In genomic region chr6:53956068-53956711, GRCh38 we compare ENCODE assay signal across 8 cellular contexts.
DNase-seq lines count a peak whose midpoint lies in the region; ATAC-seq, FAIRE-seq and TF ChIP-seq lines count a peak whose summit lies in the region.

No MANE protein-coding gene starts in this region.

- no peaks in the 10 kb centered on the region for H3K27me3 ChIP-seq in pancreas

- no peak overlapping the region for H3K4me3 ChIP-seq in WI38 (ENCODE audit: low read depth, low read length)
- H3K4me3 ChIP-seq in pancreas: no peak overlapping the region

- intact Hi-C loops in pancreas (cut with DNase I): loop anchor here in 1 of 3 donors (10.0 kb wide), 1 partner anchor 231 kb away; no protein-coding TSS in a partner anchor

- TF ChIP-seq CTCF in WI38 (IDR thresholded peaks at IDR 0.05; ENCODE audit: low read depth, low read length) (peak; percentile 80), pancreas (IDR thresholded peaks at IDR 0.05) (peak in 3 of 4 donors; percentile 22 to 67 (median 25))

- peaks cover 7% of the 10 kb centered on the region for H3K27me3 Mint-ChIP-seq in activated T-cell treated with anti-CD3 and anti-CD28 coated beads, Interleukin-2, amount 50 U/mL, for 72 hours (ENCODE audit: low read depth)

- no peaks in the 10 kb centered on the region for H3K36me3 Mint-ChIP-seq in activated T-cell treated with anti-CD3 and anti-CD28 coated beads, Interleukin-2, amount 50 U/mL, for 72 hours (ENCODE audit: insufficient read depth in 2 of 2)

- no peaks in the 10 kb centered on the region for H3K36me3 ChIP-seq in pancreas

- no peak overlapping the region for H3K27ac Mint-ChIP-seq in activated T-cell treated with anti-CD3 and anti-CD28 coated beads, Interleukin-2, amount 50 U/mL, for 72 hours

- H3K4me1 Mint-ChIP-seq in activated T-cell treated with anti-CD3 and anti-CD28 coated beads, Interleukin-2, amount 50 U/mL, for 72 hours (ENCODE audit: low read depth): no peaks in the 10 kb centered on the region

- 30% methylated on average over 6 of the region's 6 CpGs for WGBS in pancreas, 2 donors

- H3K9me3 ChIP-seq in pancreas: no peaks in the 10 kb centered on the region

- H3K4me1 ChIP-seq in pancreas: no peaks in the 10 kb centered on the region

- no peaks in the 10 kb centered on the region for H3K9me3 Mint-ChIP-seq in activated T-cell treated with anti-CD3 and anti-CD28 coated beads, Interleukin-2, amount 50 U/mL, for 72 hours

- peak; percentile 14 to 30 for DNase-seq in activated T-cell treated with anti-CD3 and anti-CD28 coated beads, Interleukin-2, amount 50 U/mL, for 72 hours
- DNase-seq in activated T-cell treated with anti-CD3 and anti-CD28 coated beads for 4 hours (no peak), NCI-H2081 treated with DMSO at 0.1 percent for 48 hours (lab: John Stamatoyannopoulos, UW) (peak; percentile 37), germinal center (ENCODE audit: low spot score) (peak; percentile 9), pancreas (peak in 5 of 6 donors; percentile 29 to 79 (median 60))

- no peak overlapping the region for H3K4me3 Mint-ChIP-seq in activated T-cell treated with anti-CD3 and anti-CD28 coated beads, Interleukin-2, amount 50 U/mL, for 72 hours

- no peak overlapping the region for H3K27ac ChIP-seq in pancreas

- no peak for FAIRE-seq in pancreas (lab: Jason Lieb, UNC)

- ATAC-seq in activated T-cell treated with anti-CD3 and anti-CD28 coated beads, Interleukin-2, amount 50 U/mL, for 72 hours (replicated peaks in 1 of 2): peak; percentile 49 to 64
- ATAC-seq in HG02763 (IDR thresholded peaks at IDR 0.05; ENCODE audit: unreplicated experiment) (peak; percentile 96), pancreas (peak; percentile 72 to 99 (median 90)), HG02884 (IDR thresholded peaks at IDR 0.05; ENCODE audit: unreplicated experiment) (no peak)
